ENCODE assay signal across 1 cellular context in genomic region chr10:96663794-96664193, GRCh38.
A peak's percentile ranks its signal among the peaks of the same experiment; 100 is the strongest.
TF ChIP-seq lines count a peak whose summit lies in the region.

No MANE protein-coding gene starts in this region.

TF ChIP-seq in liver, 16 proteins besides CTCF, POLR2A, EP300 and RAD21 (continued from another document):
- no peak for TF ChIP-seq TAF1 (conservative IDR thresholded peaks at IDR 0.05)
- TF ChIP-seq SP1 (IDR thresholded peaks at IDR 0.05): peak; percentile 77
- TF ChIP-seq FOXA2 (IDR thresholded peaks at IDR 0.05): no peak
- peak; percentile 46 for TF ChIP-seq ZBTB33 (IDR thresholded peaks at IDR 0.05)
- TF ChIP-seq MAX (IDR thresholded peaks at IDR 0.05): peak; percentile 84
- peak in 1 of 2 donors; percentile 21 for TF ChIP-seq GABPA (IDR thresholded peaks at IDR 0.05 in 1 of 2, conservative IDR thresholded peaks at IDR 0.05 in 1 of 2)
- TF ChIP-seq EGR1 (IDR thresholded peaks at IDR 0.05; ENCODE audit: low read depth in 2 of 2): peak in 1 of 2 donors; percentile 12
- peak in 1 of 2 donors; percentile 62 for TF ChIP-seq JUND (IDR thresholded peaks at IDR 0.05)
- peak; percentile 34 for TF ChIP-seq NR2F2 (IDR thresholded peaks at IDR 0.05)
- peak; percentile 20 for TF ChIP-seq YY1 (IDR thresholded peaks at IDR 0.05)
- TF ChIP-seq HNF4A (conservative IDR thresholded peaks at IDR 0.05): peak; percentile 86 to 87
TF ChIP-seq in liver: peak in this region for 11.
